ENCODE assay signal across 17 cellular contexts in genomic region chr4:124179521-124180186, GRCh38.
DNase-seq lines count a peak whose midpoint lies in the region; ATAC-seq and TF ChIP-seq lines count a peak whose summit lies in the region.
"Had no signal": no experiment of that assay in that cellular context is flagged by ENCODE, and none has a peak within 500 bp of the region (broad histone marks: within the 10 kb centered on the region; RNA-seq: fewer than 3 reads in every experiment).

No MANE protein-coding gene starts in this region.

- no peaks in the 10 kb centered on the region for H3K27me3 ChIP-seq in right atrium auricular region
- H3K27me3 ChIP-seq in testis = no peaks in the 10 kb centered on the region
- H3K27me3 ChIP-seq: BLaER1 treated with 17β-estradiol and CSF1 and Interleukin-3, amounts not matched to agents 10 nM and 100 nM; SJCRH30 had no signal

- H3K9me3 Mint-ChIP-seq in nephron = peaks cover 17% of the 10 kb centered on the region
- H3K9me3 Mint-ChIP-seq: CD8-positive, alpha-beta T cell had no signal

- H3K4me3 ChIP-seq in right atrium auricular region (no peak overlapping the region), testis (no peak overlapping the region)
- H3K4me3 ChIP-seq: A549; BLaER1 treated with 17β-estradiol and CSF1 and Interleukin-3, amounts not matched to agents 10 nM and 100 nM; K562; SJCRH30 had no signal

- no peak for ATAC-seq in Right ventricle myocardium inferior
- no peak for ATAC-seq in HG03442 (IDR thresholded peaks at IDR 0.05; ENCODE audit: unreplicated experiment)
- ATAC-seq in HG03280 (IDR thresholded peaks at IDR 0.05; ENCODE audit: unreplicated experiment) = no peak
- ATAC-seq: CD8-positive, alpha-beta T cell; K562 had no signal

- H3K27ac Mint-ChIP-seq in nephron = peak overlapping the region; percentile 12 to 68 (median 55)
- H3K27ac Mint-ChIP-seq: CD8-positive, alpha-beta T cell had no signal

- H3K4me1 Mint-ChIP-seq in nephron = peaks cover 21% of the 10 kb centered on the region

- H3K36me3 ChIP-seq in right atrium auricular region = no peaks in the 10 kb centered on the region
- H3K36me3 ChIP-seq in testis (ENCODE audit: low read depth, missing control alignments) = no peaks in the 10 kb centered on the region
- H3K36me3 ChIP-seq: BLaER1 treated with 17β-estradiol and CSF1 and Interleukin-3, amounts not matched to agents 10 nM and 100 nM; SJCRH30 had no signal

- TF ChIP-seq POLR2A in testis (IDR thresholded peaks at IDR 0.05) = no peak

- H3K27me3 Mint-ChIP-seq in nephron (ENCODE audit: low read depth) = no peaks in the 10 kb centered on the region

- 47 to 59% methylated on average over 5 of the region's 5 CpGs for WGBS in testis, 2 donors

- H3K9me3 ChIP-seq in right atrium auricular region = no peaks in the 10 kb centered on the region
- H3K9me3 ChIP-seq in testis = no peaks in the 10 kb centered on the region
- H3K9me3 ChIP-seq: A549; BLaER1 treated with 17β-estradiol and CSF1 and Interleukin-3, amounts not matched to agents 10 nM and 100 nM; SJCRH30 had no signal

- H3K4me1 ChIP-seq in right atrium auricular region (no peaks in the 10 kb centered on the region), testis (no peaks in the 10 kb centered on the region)

- H3K27ac ChIP-seq in right atrium auricular region = no peak overlapping the region
- H3K27ac ChIP-seq in testis = no peak overlapping the region
- H3K27ac ChIP-seq: A549; BLaER1 treated with 17β-estradiol and CSF1 and Interleukin-3, amounts not matched to agents 10 nM and 100 nM; SJCRH30 had no signal

- H3K4me3 Mint-ChIP-seq in nephron = no peak overlapping the region
- H3K4me3 Mint-ChIP-seq: CD8-positive, alpha-beta T cell had no signal

- intact Hi-C loops in Right ventricle myocardium inferior (cut with DNase I) (no loop called here), testis (cut with DNase I; ENCODE audit: low total_unique reads) (no loop called here)

- DNase-seq in Right ventricle myocardium inferior (ENCODE audit: missing footprints) (peak; percentile 9), right atrium auricular region (ENCODE audit: low spot score) (no peak), dermis blood vessel endothelial cell (peak; percentile 31), testis (no peak), NCI-H510A treated with DMSO at 0.1 percent for 48 hours (lab: John Stamatoyannopoulos, UW) (no peak)
- DNase-seq: Calu3; CD8-positive, alpha-beta T cell; NCI-H1694 treated with DMSO at 0.1 percent for 48 hours; NCI-H2227 treated with DMSO at 0.1 percent for 48 hours; NCI-H524; SJCRH30 had no signal

- TF ChIP-seq CTCF in right atrium auricular region (IDR thresholded peaks at IDR 0.05) = no peak
- no peak for TF ChIP-seq CTCF in nephron (IDR thresholded peaks at IDR 0.05; ENCODE audit: unreplicated experiment in 3 of 3)
- no peak for TF ChIP-seq CTCF in testis (IDR thresholded peaks at IDR 0.05)

- no peaks in the 10 kb centered on the region for H3K36me3 Mint-ChIP-seq in nephron (ENCODE audit: low read depth)
- H3K36me3 Mint-ChIP-seq: CD8-positive, alpha-beta T cell had no signal

Comparison
In these comparisons a context has a peak if more than half of its experiments do, and no peak if none do; other contexts are left out.
1. DNase-seq: peak in Right ventricle myocardium inferior (single experiment) and dermis blood vessel endothelial cell (single experiment); none in right atrium auricular region (single experiment), testis (single experiment) and NCI-H510A treated with DMSO at 0.1 percent for 48 hours (single experiment).